17 cellular contexts compared by ENCODE assay signal in the genomic region with DNA sequence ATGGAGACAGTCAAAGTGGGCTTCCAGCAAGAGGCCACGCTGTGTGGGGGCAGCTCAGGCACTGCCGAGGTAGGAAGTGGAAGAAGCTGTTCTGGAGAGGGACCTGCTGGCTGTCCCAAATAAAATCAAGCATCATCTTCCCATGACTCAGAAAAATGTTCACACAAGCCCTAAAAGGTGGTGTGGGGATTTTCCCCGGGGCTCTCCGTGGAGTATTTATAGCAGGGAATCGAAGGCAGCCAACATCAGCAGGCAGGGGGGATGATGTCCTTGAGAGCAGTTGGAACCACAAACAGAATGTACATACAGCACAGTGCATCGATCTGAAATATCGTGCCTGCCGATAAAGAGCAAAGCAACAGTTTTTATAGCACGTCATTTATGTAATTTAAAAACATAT. TPM values are rescaled to one million over a fixed set of nuclear protein-coding genes. Genes with fewer than 3 reads are reported as not detected.
"Had no signal": no experiment of that assay in that cellular context is flagged by ENCODE, and none has a peak within 500 bp of the region (broad histone marks: within the 10 kb centered on the region; RNA-seq: fewer than 3 reads in every experiment).

No MANE protein-coding gene starts in this region.

- ATAC-seq: activated T-helper 17 cell treated with anti-CD3 and anti-CD28 coated beads, Interleukin-2, amount 50 U/mL, for 72 hours; left ventricle myocardium superior; natural killer cell treated with Interleukin-12 subunit alpha and Interleukin-12 subunit beta and Interleukin-15 and Interleukin-18, amount 100 ng/mL, for 72 hours; stimulated activated naive CD8-positive, alpha-beta T cell treated with anti-CD3 and anti-CD28 coated beads, Interleukin-15, amount 100 ng/mL, for 72 hours had no signal

- H3K4me3 ChIP-seq: colonic mucosa, prostate gland, right lobe of liver had no signal

- H3K9me3 ChIP-seq: colonic mucosa, prostate gland, right lobe of liver had no signal

- H3K27me3 ChIP-seq: colonic mucosa, right lobe of liver had no signal

- DNase-seq: activated CD4-positive, CD25-positive, alpha-beta regulatory T cell; activated naive CD4-positive, alpha-beta T cell treated with anti-CD3 and anti-CD28 coated beads, Interleukin-2, amount 10 ng/mL, durations not matched to agents 7 days and 5 days; central memory CD4-positive, alpha-beta T cell; effector CD4-positive, alpha-beta T cell; foreskin melanocyte; kidney glomerular epithelial cell; left ventricle myocardium superior; mesendoderm; nucleus accumbens; right lobe of liver; stimulated activated naive CD8-positive, alpha-beta T cell treated with anti-CD3 and anti-CD28 coated beads, Interleukin-15, amount 100 ng/mL, for 72 hours had no signal

- H3K4me1 ChIP-seq: colonic mucosa, prostate gland, right lobe of liver had no signal

- H3K27ac ChIP-seq: colonic mucosa, prostate gland, right lobe of liver had no signal

- H3K36me3 ChIP-seq: colonic mucosa, prostate gland, right lobe of liver had no signal

RNA-seq across cellular contexts. Expression of a gene that starts 27.6 kb away (rescaled TPM):
- total RNA-seq: activated T-helper 17 cell treated with anti-CD3 and anti-CD28 coated beads, Interleukin-2, amount 50 U/mL, for 72 hours; colonic mucosa; fibroblast of lung; left ventricle myocardium superior; natural killer cell treated with Interleukin-12 subunit alpha and Interleukin-12 subunit beta and Interleukin-15 and Interleukin-18, amount 100 ng/mL, for 72 hours; prostate gland; right lobe of liver; temporal lobe had no signal
- polyA plus RNA-seq: fibroblast of lung had no signal
